Comparison of ENCODE assay signal across 10 cellular contexts in genomic region chr1:17551755-17552234, GRCh38. TPM values are rescaled to one million over a fixed set of nuclear protein-coding genes. Genes with fewer than 3 reads are reported as not detected.
DNase-seq lines count a peak whose midpoint lies in the region; ATAC-seq, FAIRE-seq and TF ChIP-seq lines count a peak whose summit lies in the region.
"Had no signal": no experiment of that assay in that cellular context is flagged by ENCODE, and none has a peak within 500 bp of the region (broad histone marks: within the 10 kb centered on the region; RNA-seq: fewer than 3 reads in every experiment).

No MANE protein-coding gene starts in this region.

- WGBS in HepG2 (ENCODE audit: low lambda C conversion rate): 51% methylated on average over 4 of the region's 8 CpGs

- peaks cover 12 to 25% (median 15%) of the 10 kb centered on the region in 3 donors for H3K27me3 Mint-ChIP-seq in CD14-positive monocyte (ENCODE audit: low read depth in 3 of 3)
- peaks cover 15% of the 10 kb centered on the region for H3K27me3 Mint-ChIP-seq in activated naive CD8-positive, alpha-beta T cell treated with anti-CD3 and anti-CD28 coated beads for 36 hours

- no peaks in the 10 kb centered on the region for H3K79me2 ChIP-seq in HepG2 (ENCODE audit: insufficient read depth, low read length)

- H3K4me3 ChIP-seq in choroid plexus epithelial cell (ENCODE audit: low read depth, low read length): no peak overlapping the region
- no peak overlapping the region for H3K4me3 ChIP-seq in HepG2 (replicated peaks in 1 of 3; ENCODE audit: insufficient read depth in 1 of 3, low read depth in 2 of 3, low read length in 3 of 3)

- no peak for FAIRE-seq in HepG2 (lab: Jason Lieb, UNC)
- FAIRE-seq in frontal cortex (lab: Jason Lieb, UNC): no peak

- no peak overlapping the region for H3K9ac ChIP-seq in HepG2 (ENCODE audit: insufficient read depth, low read depth, low read length)

- peaks cover 3% of the 10 kb centered on the region for H3K4me1 Mint-ChIP-seq in CD14-positive monocyte
- H3K4me1 Mint-ChIP-seq in activated naive CD8-positive, alpha-beta T cell treated with anti-CD3 and anti-CD28 coated beads for 36 hours: no peaks in the 10 kb centered on the region
- H3K4me1 Mint-ChIP-seq: B cell, immature natural killer cell had no signal

- H3K9me3 Mint-ChIP-seq in CD14-positive monocyte: no peaks in the 10 kb centered on the region
- H3K9me3 Mint-ChIP-seq in activated naive CD8-positive, alpha-beta T cell treated with anti-CD3 and anti-CD28 coated beads for 36 hours: no peaks in the 10 kb centered on the region
- H3K9me3 Mint-ChIP-seq: immature natural killer cell had no signal

- no peaks in the 10 kb centered on the region; a peak in 1 of 5 replicates for H3K27me3 ChIP-seq in HepG2 (ENCODE audit: control insufficient read depth in 1 of 2, insufficient read depth in 2 of 2, low read length in 2 of 2)

- POLR2A ChIA-PET in HepG2 (lab: Yijun Ruan, JAX): interaction anchor here (0.9 to 1.3 kb wide), 2 partner anchors 10 to 35 kb away, joined by 3 to 4 read pairs; no protein-coding TSS in a partner anchor

- H3K4me3 Mint-ChIP-seq in CD14-positive monocyte: no peak overlapping the region
- no peak overlapping the region for H3K4me3 Mint-ChIP-seq in activated naive CD8-positive, alpha-beta T cell treated with anti-CD3 and anti-CD28 coated beads for 36 hours
- H3K4me3 Mint-ChIP-seq: B cell, immature natural killer cell had no signal

- no TSS peak for BruUV-seq in HepG2 (replicated peaks; lab: Mats Ljungman, UMichigan)

- peaks cover 17% of the 10 kb centered on the region for H3K4me1 ChIP-seq in HepG2 (ENCODE audit: insufficient read depth, low read length)

- H3K9me3 ChIP-seq in HepG2 (ENCODE audit: low read length): no peaks in the 10 kb centered on the region

- no peak overlapping the region for H3K27ac ChIP-seq in HepG2 (ENCODE audit: extremely low read length, insufficient read depth, low read length)

- DNase-seq in A172 (ENCODE audit: low spot score) (peak; percentile 66), NCI-H1417 treated with DMSO at 0.1 percent for 48 hours (lab: John Stamatoyannopoulos, UW) (peak; percentile 35), choroid plexus epithelial cell (ENCODE audit: low read depth) (peak; percentile 44), HepG2 (ENCODE audit: low spot score) (no peak), CD14-positive monocyte (ENCODE audit: low spot score) (no peak), frontal cortex (ENCODE audit: low spot score in 2 of 2) (no peak)
- DNase-seq in activated naive CD8-positive, alpha-beta T cell treated with anti-CD3 and anti-CD28 coated beads for 36 hours: no peak
- DNase-seq: immature natural killer cell had no signal

- TF ChIP-seq POLR2A in HepG2 (IDR thresholded peaks at IDR 0.05; ENCODE audit: insufficient read depth in 1 of 2, low read depth in 2 of 2, low read length in 2 of 2): no peak

- TF ChIP-seq EP300 in HepG2 (IDR thresholded peaks at IDR 0.05; ENCODE audit: low read depth in 2 of 2, low read length in 2 of 2): no peak
- TF ChIP-seq EP300 in HepG2 (CRISPR knock-in tag; IDR thresholded peaks at IDR 0.05; ENCODE audit: borderline replicate concordance): no peak

- intact Hi-C loops in HepG2 (cut with micrococcal nuclease; ENCODE audit: unreplicated experiment): no loop called here
- intact Hi-C loops in CD14-positive monocyte (cut with micrococcal nuclease): no loop called here

- no peaks in the 10 kb centered on the region for H4K20me1 ChIP-seq in HepG2 (ENCODE audit: insufficient read depth, low read length)

- H3K36me3 ChIP-seq in HepG2 (replicated peaks in 1 of 2; ENCODE audit: control insufficient read depth in 1 of 2, insufficient read depth in 2 of 2, low read length in 2 of 2): no peaks in the 10 kb centered on the region

- H3K27ac Mint-ChIP-seq in CD14-positive monocyte: no peak overlapping the region
- no peak overlapping the region for H3K27ac Mint-ChIP-seq in activated naive CD8-positive, alpha-beta T cell treated with anti-CD3 and anti-CD28 coated beads for 36 hours
- H3K27ac Mint-ChIP-seq: B cell, immature natural killer cell had no signal

- no peak overlapping the region for H2AFZ ChIP-seq in HepG2 (ENCODE audit: low read length)

- TF ChIP-seq CTCF in choroid plexus epithelial cell (conservative IDR thresholded peaks at IDR 0.05; ENCODE audit: low read depth, low read length): no peak
- no peak for TF ChIP-seq CTCF in HepG2 (CRISPR knock-in tag; IDR thresholded peaks at IDR 0.05)
- no peak for TF ChIP-seq CTCF in CD14-positive monocyte (IDR thresholded peaks at IDR 0.05)

- H3K4me2 ChIP-seq in HepG2 (ENCODE audit: low read depth, low read length): no peak overlapping the region; the same call in 1 of the 2 replicates

- in situ Hi-C loops in HepG2 (cut with HindIII; ENCODE audit: extremely low pct_ligation_motif_present, low pct_unique_long_range_greater_than_20kb): no loop called here

- no peak for TF ChIP-seq RAD21 in HepG2 (CRISPR knock-in tag; IDR thresholded peaks at IDR 0.05)

- no peaks in the 10 kb centered on the region for H3K36me3 Mint-ChIP-seq in CD14-positive monocyte
- H3K36me3 Mint-ChIP-seq in activated naive CD8-positive, alpha-beta T cell treated with anti-CD3 and anti-CD28 coated beads for 36 hours: no peaks in the 10 kb centered on the region
- H3K36me3 Mint-ChIP-seq: immature natural killer cell had no signal

- ATAC-seq in HepG2 (peak; percentile 57), HG03039 (IDR thresholded peaks at IDR 0.05; ENCODE audit: unreplicated experiment) (no peak)

- CTCF ChIA-PET in HepG2 (lab: Yijun Ruan, JAX; ENCODE audit: low intra/inter-chr PET ratio, low total read pairs): no interaction called here

TF ChIP-seq in HepG2, 621 proteins besides CTCF, POLR2A, EP300 and RAD21:
- TF ChIP-seq ZNF768 (CRISPR knock-in tag; IDR thresholded peaks at IDR 0.05): peak; percentile 88
- no peak for TF ChIP-seq MEIS2 (CRISPR knock-in tag; IDR thresholded peaks at IDR 0.05)
- no peak for TF ChIP-seq ZNF674 (CRISPR knock-in tag; IDR thresholded peaks at IDR 0.05; ENCODE audit: low read depth)

RNA-seq across cellular contexts. Expression of gene ARHGEF10L, which starts 12.3 kb away (rescaled TPM):
- 9.2 and 11.0 TPM in 2 replicates for total RNA-seq in A172 (2014; rRNA removed; shearing (Covaris generic))
- 26.2 and 46.5 TPM in 2 replicates for total RNA-seq in HepG2 (2016; rRNA removed; fragmentation: Illumina TruSeq; extraction: Trizol)
- 13.6 and 14.7 TPM in 2 replicates for total RNA-seq in HepG2 (2016; cell fraction: cytosol; rRNA removed; fragmentation: Illumina TruSeq; extraction: Trizol; ENCODE audit: low read depth)
- total RNA-seq in HepG2 (2016; cell fraction: insoluble cytoplasmic fraction; rRNA removed; fragmentation: Illumina TruSeq; extraction: Trizol): 24.8 and 47.9 TPM in 2 replicates
- total RNA-seq in HepG2 (2016; cell fraction: membrane; rRNA removed; fragmentation: Illumina TruSeq; extraction: Trizol): 19.1 and 19.9 TPM in 2 replicates
- total RNA-seq in HepG2 (2016; cell fraction: nucleus; rRNA removed; fragmentation: Illumina TruSeq; extraction: Trizol): 59.8 and 74.6 TPM in 2 replicates
- polyA plus RNA-seq in HepG2 (2011; rRNA removed): 78.3 and 107 TPM in 2 replicates
- polyA plus RNA-seq in HepG2 (2011; cell fraction: cytosol; rRNA removed): 20.2 and 37.0 TPM in 2 replicates
- 844 and 1,154 TPM in 2 replicates for polyA plus RNA-seq in HepG2 (2011; cell fraction: nucleus; rRNA removed)
- polyA plus RNA-seq in HepG2 (2012): 43.3 and 63.3 TPM in 2 replicates
- polyA plus RNA-seq in HepG2 (2016; cell fraction: cytosol; fragmentation: Illumina TruSeq; extraction: Trizol; ENCODE audit: low read depth): 2.2 and 2.8 TPM in 2 replicates
- polyA plus RNA-seq in HepG2 (2016; cell fraction: insoluble cytoplasmic fraction; fragmentation: Illumina TruSeq; extraction: Trizol; ENCODE audit: low read depth): 18.1 and 22.2 TPM in 2 replicates
- 4.7 and 5.9 TPM in 2 replicates for polyA plus RNA-seq in HepG2 (2016; cell fraction: membrane; fragmentation: Illumina TruSeq; extraction: Trizol; ENCODE audit: low read depth)
- 127 and 131 TPM in 2 replicates for polyA plus RNA-seq in HepG2 (2016; cell fraction: nucleus; fragmentation: Illumina TruSeq; extraction: Trizol; ENCODE audit: insufficient read depth, low read depth)
- polyA minus RNA-seq in HepG2 (2011; rRNA and poly(A)+ RNA removed; ENCODE audit: low replicate concordance): 15.7 and 166 TPM in 2 replicates
- 36.6 and 43.4 TPM in 2 replicates for polyA minus RNA-seq in HepG2 (2011; cell fraction: cytosol; rRNA and poly(A)+ RNA removed)
- 147 and 148 TPM in 2 replicates for polyA minus RNA-seq in HepG2 (2011; cell fraction: nucleus; rRNA and poly(A)+ RNA removed)
- 10 to 100 TPM; 20.7 to 23.7 TPM for polyA plus RNA-seq in CD14-positive monocyte
- 25.7 TPM for total RNA-seq in frontal cortex
- not detected for total RNA-seq in activated naive CD8-positive, alpha-beta T cell treated with anti-CD3 and anti-CD28 coated beads for 36 hours

Comparison
In these comparisons a context has a peak if more than half of its experiments do, and no peak if none do; other contexts are left out.
1. DNase-seq: peak in A172 (single experiment), NCI-H1417 treated with DMSO at 0.1 percent for 48 hours (single experiment) and choroid plexus epithelial cell (single experiment); none in HepG2 (single experiment), CD14-positive monocyte (single experiment), frontal cortex (0 of 2) and activated naive CD8-positive, alpha-beta T cell treated with anti-CD3 and anti-CD28 coated beads for 36 hours (single experiment).
2. RNA of gene ARHGEF10L, which starts 12.3 kb away (total RNA-seq): 13.6 to 74.6 TPM in HepG2, 25.7 TPM in frontal cortex (single experiment) and 9.2 to 11.0 TPM in A172; not detected in activated naive CD8-positive, alpha-beta T cell treated with anti-CD3 and anti-CD28 coated beads for 36 hours; every median in the first group is over 10 times any median in the second.